23 cellular contexts compared by ENCODE assay signal in the genomic region with DNA sequence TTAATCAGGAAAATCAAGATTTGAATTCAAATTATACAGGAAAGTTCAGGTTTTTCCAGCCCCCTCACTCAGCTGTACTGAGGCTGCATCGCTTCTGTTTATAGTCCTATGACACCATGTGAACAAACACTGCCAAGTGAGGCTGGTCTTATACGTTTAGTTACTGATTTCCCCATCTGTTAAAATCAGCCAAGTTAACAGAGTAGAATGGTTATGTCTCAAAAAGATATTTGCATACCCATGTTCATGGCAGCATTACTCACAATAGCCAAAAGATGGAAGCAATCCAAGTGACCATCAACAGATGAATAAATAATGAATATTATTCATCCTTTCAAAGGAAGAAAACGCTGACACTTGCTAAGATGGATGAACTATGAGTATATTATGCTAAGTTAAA. TPM values are rescaled to one million over a fixed set of nuclear protein-coding genes. Genes with fewer than 3 reads are reported as not detected.
DNase-seq lines count a peak whose midpoint lies in the region; ATAC-seq lines count a peak whose summit lies in the region.
"Had no signal": no experiment of that assay in that cellular context is flagged by ENCODE, and none has a peak within 500 bp of the region (broad histone marks: within the 10 kb centered on the region; RNA-seq: fewer than 3 reads in every experiment).

No MANE protein-coding gene starts in this region.

- H3K4me1 Mint-ChIP-seq in activated CD4-positive, alpha-beta T cell treated with anti-CD3 and anti-CD28 coated beads for 36 hours: no peaks in the 10 kb centered on the region
- H3K4me1 Mint-ChIP-seq: activated T-helper 17 cell treated with anti-CD3 and anti-CD28 coated beads, Interleukin-2, amount 50 U/mL, for 72 hours; naive thymus-derived CD4-positive, alpha-beta T cell; T-helper 17 cell had no signal

- POLR2A ChIA-PET in activated CD4-positive, alpha-beta T cell treated with anti-CD3 and anti-CD28 coated beads for 36 hours (lab: Charles Lee): no interaction called here

- H3K36me3 Mint-ChIP-seq in activated CD4-positive, alpha-beta T cell treated with anti-CD3 and anti-CD28 coated beads for 36 hours (ENCODE audit: low read depth): no peaks in the 10 kb centered on the region
- H3K36me3 Mint-ChIP-seq: activated naive CD4-positive, alpha-beta T cell treated with anti-CD3 and anti-CD28 coated beads, Interleukin-2, amount 50 U/mL, for 72 hours; naive thymus-derived CD4-positive, alpha-beta T cell had no signal

- no peak for ATAC-seq in activated CD4-positive, alpha-beta T cell treated with anti-CD3 and anti-CD28 coated beads for 36 hours
- ATAC-seq: activated CD8-positive, alpha-beta T cell treated with anti-CD3 and anti-CD28 coated beads, Interleukin-2, amount 10 ng/mL, durations not matched to agents 7 days and 5 days; activated naive CD4-positive, alpha-beta T cell treated with anti-CD3 and anti-CD28 coated beads, Interleukin-2, amount 50 U/mL, for 72 hours; activated T-helper 17 cell treated with anti-CD3 and anti-CD28 coated beads, Interleukin-2, amount 50 U/mL, for 72 hours; left ventricle myocardium superior; naive thymus-derived CD4-positive, alpha-beta T cell; T-helper 17 cell had no signal

- no peak overlapping the region for H3K27ac Mint-ChIP-seq in activated CD4-positive, alpha-beta T cell treated with anti-CD3 and anti-CD28 coated beads for 36 hours
- H3K27ac Mint-ChIP-seq: activated CD8-positive, alpha-beta T cell treated with anti-CD3 and anti-CD28 coated beads, Interleukin-2, amount 10 ng/mL, durations not matched to agents 7 days and 5 days; activated naive CD4-positive, alpha-beta T cell treated with anti-CD3 and anti-CD28 coated beads, Interleukin-2, amount 50 U/mL, for 72 hours; activated T-helper 17 cell treated with anti-CD3 and anti-CD28 coated beads, Interleukin-2, amount 50 U/mL, for 72 hours; naive thymus-derived CD4-positive, alpha-beta T cell; T-helper 17 cell had no signal

- H3K9me3 Mint-ChIP-seq in activated CD4-positive, alpha-beta T cell treated with anti-CD3 and anti-CD28 coated beads for 36 hours (ENCODE audit: low read depth): no peaks in the 10 kb centered on the region
- H3K9me3 Mint-ChIP-seq: activated naive CD4-positive, alpha-beta T cell treated with anti-CD3 and anti-CD28 coated beads, Interleukin-2, amount 50 U/mL, for 72 hours; activated T-helper 17 cell treated with anti-CD3 and anti-CD28 coated beads, Interleukin-2, amount 50 U/mL, for 72 hours; naive thymus-derived CD4-positive, alpha-beta T cell had no signal

- intact Hi-C loops in activated CD4-positive, alpha-beta T cell treated with anti-CD3 and anti-CD28 coated beads for 36 hours (cut with DNase I, micrococcal nuclease): no loop called here

- DNase-seq in NCI-H1694 treated with DMSO at 0.1 percent for 48 hours (lab: John Stamatoyannopoulos, UW) (peak; percentile 69), RPMI7951 (ENCODE audit: low read depth) (peak; percentile 10), kidney tubule cell (ENCODE audit: low spot score) (peak; percentile 63), stromal cell of bone marrow (ENCODE audit: low read depth) (peak; percentile 42)
- no peak for DNase-seq in activated CD8-positive, alpha-beta memory T cell treated with anti-CD3 and anti-CD28 coated beads for 24 hours
- DNase-seq in activated CD4-positive, alpha-beta T cell treated with anti-CD3 and anti-CD28 coated beads for 36 hours: no peak
- no peak for DNase-seq in activated naive CD4-positive, alpha-beta T cell treated with Interleukin-2 at 50 U/mL for 16 hours
- DNase-seq: activated CD8-positive, alpha-beta T cell treated with anti-CD3 and anti-CD28 coated beads, Interleukin-2, amount 10 ng/mL, durations not matched to agents 7 days and 5 days; C1 segment of cervical spinal cord; COR-L47; effector CD8-positive, alpha-beta T cell; glutamatergic neuron; left ventricle myocardium superior; naive thymus-derived CD4-positive, alpha-beta T cell; NCI-H1436; NCI-H510A; PC-9; SHP77; sigmoid colon; stimulated activated CD4-positive, alpha-beta T cell treated with anti-CD3 and anti-CD28 coated beads, Interleukin-4, amount 100 ng/mL, for 1 hour; T-helper 17 cell had no signal

- H3K4me3 Mint-ChIP-seq in activated CD4-positive, alpha-beta T cell treated with anti-CD3 and anti-CD28 coated beads for 36 hours: no peak overlapping the region
- H3K4me3 Mint-ChIP-seq: activated CD8-positive, alpha-beta T cell treated with anti-CD3 and anti-CD28 coated beads, Interleukin-2, amount 10 ng/mL, durations not matched to agents 7 days and 5 days; activated T-helper 17 cell treated with anti-CD3 and anti-CD28 coated beads, Interleukin-2, amount 50 U/mL, for 72 hours; naive thymus-derived CD4-positive, alpha-beta T cell; T-helper 17 cell had no signal

- CTCF ChIA-PET in activated CD4-positive, alpha-beta T cell treated with anti-CD3 and anti-CD28 coated beads for 36 hours (lab: Charles Lee): interaction anchor here (0.5 kb wide), 1 partner anchor 75 kb away, joined by 3 read pairs; no protein-coding TSS in a partner anchor

- peaks cover 7% of the 10 kb centered on the region for H3K27me3 Mint-ChIP-seq in activated CD4-positive, alpha-beta T cell treated with anti-CD3 and anti-CD28 coated beads for 36 hours

RNA-seq across cellular contexts. Expression of a gene that starts 43.8 kb away (rescaled TPM):
- total RNA-seq in RPMI7951 (2014; rRNA removed; shearing (Covaris generic)): not detected in 2 replicates
- total RNA-seq in activated CD4-positive, alpha-beta T cell treated with anti-CD3 and anti-CD28 coated beads for 36 hours: under 1 TPM; 0.19 to 0.30 TPM

Comparison
In these comparisons a context has a peak if more than half of its experiments do, and no peak if none do; other contexts are left out.
1. DNase-seq: peak in NCI-H1694 treated with DMSO at 0.1 percent for 48 hours (single experiment), RPMI7951 (single experiment), kidney tubule cell (single experiment) and stromal cell of bone marrow (single experiment); none in activated CD8-positive, alpha-beta memory T cell treated with anti-CD3 and anti-CD28 coated beads for 24 hours (single experiment), activated CD4-positive, alpha-beta T cell treated with anti-CD3 and anti-CD28 coated beads for 36 hours (single experiment) and activated naive CD4-positive, alpha-beta T cell treated with Interleukin-2 at 50 U/mL for 16 hours (single experiment).